21 cellular contexts compared by ENCODE assay signal in genomic region chr11:35247863-35248262, GRCh38.
DNase-seq lines count a peak whose midpoint lies in the region; ATAC-seq and TF ChIP-seq lines count a peak whose summit lies in the region.
"Had no signal": no experiment of that assay in that cellular context is flagged by ENCODE, and none has a peak within 500 bp of the region (broad histone marks: within the 10 kb centered on the region; RNA-seq: fewer than 3 reads in every experiment).

No MANE protein-coding gene starts in this region.

- peaks cover 5% of the 10 kb centered on the region for H3K9me3 Mint-ChIP-seq in activated T-cell treated with anti-CD3 and anti-CD28 coated beads, Interleukin-2, amount 50 U/mL, for 24 hours
- H3K9me3 Mint-ChIP-seq in activated CD8-positive, alpha-beta T cell treated with anti-CD3 and anti-CD28 coated beads for 36 hours: peaks cover 7% of the 10 kb centered on the region
- H3K9me3 Mint-ChIP-seq: brain, type B pancreatic cell had no signal

- WGBS in suprapubic skin: 84% methylated on average over 3 of the region's 3 CpGs

- H3K4me3 Mint-ChIP-seq in activated T-cell treated with anti-CD3 and anti-CD28 coated beads, Interleukin-2, amount 50 U/mL, for 24 hours: no peak overlapping the region
- no peak overlapping the region for H3K4me3 Mint-ChIP-seq in activated CD8-positive, alpha-beta T cell treated with anti-CD3 and anti-CD28 coated beads for 36 hours
- H3K4me3 Mint-ChIP-seq: activated CD4-positive, alpha-beta T cell treated with anti-CD3 and anti-CD28 coated beads for 36 hours; activated T-helper 1 cell treated with anti-CD3 and anti-CD28 coated beads, Interleukin-12 subunit alpha, Interleukin-12 subunit beta, Interleukin-2, Interleukin-4 antibody, amounts not matched to agents 30 ng/mL and 10 ng/mL and 1 ng/mL, durations not matched to agents 14 hours and 24 hours and 36 hours; brain; type B pancreatic cell had no signal

- no peaks in the 10 kb centered on the region for H3K36me3 Mint-ChIP-seq in activated T-cell treated with anti-CD3 and anti-CD28 coated beads, Interleukin-2, amount 50 U/mL, for 24 hours (ENCODE audit: low read depth)
- peaks cover 5% of the 10 kb centered on the region for H3K36me3 Mint-ChIP-seq in activated CD8-positive, alpha-beta T cell treated with anti-CD3 and anti-CD28 coated beads for 36 hours (ENCODE audit: low read depth)
- H3K36me3 Mint-ChIP-seq: type B pancreatic cell had no signal

- H3K36me3 ChIP-seq in mucosa of descending colon (ENCODE audit: low read depth): no peaks in the 10 kb centered on the region
- H3K36me3 ChIP-seq in suprapubic skin: no peaks in the 10 kb centered on the region
- H3K36me3 ChIP-seq: esophagus squamous epithelium, SJCRH30 had no signal

- no peaks in the 10 kb centered on the region for H3K9me3 ChIP-seq in mucosa of descending colon
- no peaks in the 10 kb centered on the region for H3K9me3 ChIP-seq in suprapubic skin
- H3K9me3 ChIP-seq: A549, esophagus squamous epithelium, SJCRH30 had no signal

- POLR2A ChIA-PET in activated CD8-positive, alpha-beta T cell treated with anti-CD3 and anti-CD28 coated beads for 36 hours (lab: Charles Lee): interaction anchor here (1.0 to 1.5 kb wide), 2 partner anchors 9 to 333 kb away, joined by 3 to 5 read pairs; no protein-coding TSS in a partner anchor

- TF ChIP-seq EP300 in suprapubic skin (IDR thresholded peaks at IDR 0.05): no peak

- CTCF ChIA-PET in activated CD8-positive, alpha-beta T cell treated with anti-CD3 and anti-CD28 coated beads for 36 hours (lab: Charles Lee): interaction anchor here (1.9 to 2.8 kb wide), 2 partner anchors 11 kb away, joined by 5 to 35 read pairs; no protein-coding TSS in a partner anchor

- H3K4me1 ChIP-seq in mucosa of descending colon (ENCODE audit: low read depth): no peaks in the 10 kb centered on the region
- H3K4me1 ChIP-seq in suprapubic skin: peaks cover 10% of the 10 kb centered on the region
- H3K4me1 ChIP-seq: A549, parathyroid adenoma, SJCRH30 had no signal

- no peak for TF ChIP-seq POLR2A in suprapubic skin (IDR thresholded peaks at IDR 0.05)

- ATAC-seq in activated CD8-positive, alpha-beta T cell treated with anti-CD3 and anti-CD28 coated beads for 36 hours: peak; percentile 60
- ATAC-seq in mucosa of descending colon (peak; percentile 59), esophagus mucosa (no peak), HG03460 (IDR thresholded peaks at IDR 0.05; ENCODE audit: unreplicated experiment) (no peak)
- ATAC-seq: A549 had no signal

- no peaks in the 10 kb centered on the region for H3K27me3 Mint-ChIP-seq in activated T-cell treated with anti-CD3 and anti-CD28 coated beads, Interleukin-2, amount 50 U/mL, for 24 hours
- H3K27me3 Mint-ChIP-seq in activated CD8-positive, alpha-beta T cell treated with anti-CD3 and anti-CD28 coated beads for 36 hours: no peaks in the 10 kb centered on the region
- H3K27me3 Mint-ChIP-seq: activated CD4-positive, alpha-beta T cell treated with anti-CD3 and anti-CD28 coated beads for 36 hours; type B pancreatic cell had no signal

- H3K4me3 ChIP-seq in mucosa of descending colon (no peak overlapping the region), suprapubic skin (no peak overlapping the region)
- H3K4me3 ChIP-seq: A549, esophagus squamous epithelium, SJCRH30 had no signal

- H3K4me1 Mint-ChIP-seq in activated T-cell treated with anti-CD3 and anti-CD28 coated beads, Interleukin-2, amount 50 U/mL, for 24 hours (ENCODE audit: low read depth): peaks cover 48% of the 10 kb centered on the region
- peaks cover 62% of the 10 kb centered on the region for H3K4me1 Mint-ChIP-seq in activated CD8-positive, alpha-beta T cell treated with anti-CD3 and anti-CD28 coated beads for 36 hours (ENCODE audit: low read depth)
- H3K4me1 Mint-ChIP-seq: brain had no signal

- peak overlapping the region; percentile 13 for H3K27ac Mint-ChIP-seq in activated T-cell treated with anti-CD3 and anti-CD28 coated beads, Interleukin-2, amount 50 U/mL, for 24 hours
- H3K27ac Mint-ChIP-seq in activated CD8-positive, alpha-beta T cell treated with anti-CD3 and anti-CD28 coated beads for 36 hours: peak overlapping the region; percentile 70
- H3K27ac Mint-ChIP-seq: activated T-helper 1 cell treated with anti-CD3 and anti-CD28 coated beads, Interleukin-12 subunit alpha, Interleukin-12 subunit beta, Interleukin-2, Interleukin-4 antibody, amounts not matched to agents 30 ng/mL and 10 ng/mL and 1 ng/mL, durations not matched to agents 14 hours and 24 hours and 36 hours; brain; type B pancreatic cell had no signal

- H3K27me3 ChIP-seq in suprapubic skin: no peaks in the 10 kb centered on the region
- H3K27me3 ChIP-seq: SJCRH30 had no signal

- TF ChIP-seq CTCF in activated CD8-positive, alpha-beta T cell treated with anti-CD3 and anti-CD28 coated beads for 36 hours (IDR thresholded peaks at IDR 0.05): no peak
- no peak for TF ChIP-seq CTCF in mucosa of descending colon (IDR thresholded peaks at IDR 0.05)
- TF ChIP-seq CTCF in suprapubic skin (IDR thresholded peaks at IDR 0.05): no peak

- peak overlapping the region; percentile 54 for H3K27ac ChIP-seq in suprapubic skin
- H3K27ac ChIP-seq: A549, C4-2B, parathyroid adenoma, SJCRH30 had no signal

- no peak for DNase-seq in activated T-cell treated with anti-CD3 and anti-CD28 coated beads, Interleukin-2, amount 50 U/mL, for 24 hours
- no peak for DNase-seq in activated T-cell treated with anti-CD3 and anti-CD28 coated beads for 4 hours
- DNase-seq in activated CD8-positive, alpha-beta T cell treated with anti-CD3 and anti-CD28 coated beads for 36 hours: peak; percentile 35
- DNase-seq in mucosa of descending colon: no peak
- DNase-seq in suprapubic skin (ENCODE audit: low spot score in 2 of 2): no peak
- DNase-seq in HUDEP-2 (lab: John Stamatoyannopoulos, UW; ENCODE audit: unreplicated experiment in 76 of 76): no peak
- DNase-seq: dermis blood vessel endothelial cell, DMS79 treated with DMSO at 0.1 percent for 48 hours, esophagus squamous epithelium, NCI-H1105 treated with DMSO at 0.1 percent for 48 hours, NCI-H526 treated with DMSO at 0.1 percent for 48 hours, SJCRH30 had no signal

- intact Hi-C loops in activated CD8-positive, alpha-beta T cell treated with anti-CD3 and anti-CD28 coated beads for 36 hours (cut with micrococcal nuclease): no loop called here
- intact Hi-C loops in mucosa of descending colon (cut with DNase I, micrococcal nuclease): no loop called here

Comparison
In these comparisons a context has a peak if more than half of its experiments do, and no peak if none do; other contexts are left out.
1. ATAC-seq: peak in activated CD8-positive, alpha-beta T cell treated with anti-CD3 and anti-CD28 coated beads for 36 hours (single experiment) and mucosa of descending colon (single experiment); none in esophagus mucosa (single experiment) and HG03460 (single experiment).